ENCODE assay signal across 10 cellular contexts in the genomic region with DNA sequence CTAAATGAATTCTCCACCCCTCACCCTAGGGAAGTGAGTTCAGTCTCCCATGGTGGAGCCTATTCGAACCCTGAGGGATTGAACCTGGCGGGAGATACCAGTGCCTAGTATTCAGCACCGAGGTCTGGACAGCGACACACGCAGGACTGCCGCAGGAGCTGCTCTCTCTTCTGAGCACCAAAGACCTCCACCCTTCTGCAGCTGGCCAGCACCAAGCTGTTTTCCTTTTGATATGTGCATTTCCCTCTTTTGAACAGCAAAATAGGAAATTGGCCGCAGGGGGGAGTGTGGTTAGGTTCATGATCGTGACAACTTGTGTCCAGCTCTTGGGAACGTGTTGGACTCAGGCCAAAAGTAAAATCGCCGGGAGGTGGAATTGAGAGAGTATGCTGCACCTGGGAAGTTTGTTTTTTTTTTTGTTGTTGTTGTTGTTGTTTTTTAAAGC. TPM values are rescaled to one million over a fixed set of nuclear protein-coding genes. Genes with fewer than 3 reads are reported as not detected.
A peak's percentile ranks its signal among the peaks of the same experiment; 100 is the strongest.
DNase-seq lines count a peak whose midpoint lies in the region; ATAC-seq and TF ChIP-seq lines count a peak whose summit lies in the region.
"Had no signal": no experiment of that assay in that cellular context is flagged by ENCODE, and none has a peak within 500 bp of the region (broad histone marks: within the 10 kb centered on the region; RNA-seq: fewer than 3 reads in every experiment).

No MANE protein-coding gene starts in this region.

- H3K4me3 Mint-ChIP-seq in neural progenitor cell: peak overlapping the region; percentile 91

- peaks cover 20% of the 10 kb centered on the region for H3K27me3 Mint-ChIP-seq in neural progenitor cell (ENCODE audit: insufficient read depth, low read depth)

- H3K79me2 ChIP-seq in neural progenitor cell (ENCODE audit: low read depth): no peaks in the 10 kb centered on the region

- no peak overlapping the region for H3K4me3 ChIP-seq in fibroblast of the aortic adventitia (ENCODE audit: low read depth, low read length)
- peak overlapping the region; percentile 24 for H3K4me3 ChIP-seq in neural progenitor cell
- no peak overlapping the region for H3K4me3 ChIP-seq in esophagus muscularis mucosa
- H3K4me3 ChIP-seq: BLaER1 had no signal

- peaks cover 15% of the 10 kb centered on the region for H3F3A ChIP-seq in neural progenitor cell (ENCODE audit: low read depth)

- H3K27ac Mint-ChIP-seq in neural progenitor cell: no peak overlapping the region

- no peak overlapping the region for H3K9ac ChIP-seq in neural progenitor cell
- H3K9ac ChIP-seq: BLaER1 had no signal

- H2AFZ ChIP-seq in neural progenitor cell (replicated peaks): no peak overlapping the region

- peak overlapping the region; percentile 99 for H3K4me2 ChIP-seq in neural progenitor cell
- H3K4me2 ChIP-seq: BLaER1 had no signal

- TF ChIP-seq EP300 in esophagus muscularis mucosa (IDR thresholded peaks at IDR 0.05): no peak

- no peak overlapping the region for H3K27ac ChIP-seq in neural progenitor cell
- no peak overlapping the region for H3K27ac ChIP-seq in esophagus muscularis mucosa (replicated peaks in 1 of 4)
- H3K27ac ChIP-seq: BLaER1, tibial nerve had no signal

- no peak for TF ChIP-seq POLR2A in esophagus muscularis mucosa (IDR thresholded peaks at IDR 0.05; ENCODE audit: low read depth)

- peak; percentile 57 for ATAC-seq in HG03025 (IDR thresholded peaks at IDR 0.05; ENCODE audit: low FRiP score, unreplicated experiment)

- H3K36me3 ChIP-seq in neural progenitor cell: no peaks in the 10 kb centered on the region
- no peaks in the 10 kb centered on the region for H3K36me3 ChIP-seq in esophagus muscularis mucosa
- H3K36me3 ChIP-seq: BLaER1, tibial nerve had no signal

- H3K9me3 Mint-ChIP-seq in neural progenitor cell: no peaks in the 10 kb centered on the region

- intact Hi-C loops in esophagus muscularis mucosa (cut with DNase I): no loop called here

- H4K20me1 ChIP-seq in neural progenitor cell (ENCODE audit: low read depth): peaks cover 21% of the 10 kb centered on the region
- H4K20me1 ChIP-seq: BLaER1 had no signal

- peaks cover 37% of the 10 kb centered on the region for H3K4me1 Mint-ChIP-seq in neural progenitor cell

- peaks cover 92% of the 10 kb centered on the region for H3K27me3 ChIP-seq in neural progenitor cell
- peaks cover 0 to 45% (median 20%) of the 10 kb centered on the region in 4 donors for H3K27me3 ChIP-seq in esophagus muscularis mucosa
- H3K27me3 ChIP-seq: BLaER1 had no signal

- H3K36me3 Mint-ChIP-seq in neural progenitor cell: no peaks in the 10 kb centered on the region

- 4% methylated on average over 11 of the region's 11 CpGs for WGBS in esophagus muscularis mucosa

- H3K9me3 ChIP-seq in neural progenitor cell (ENCODE audit: low read depth) (no peaks in the 10 kb centered on the region), esophagus muscularis mucosa (no peaks in the 10 kb centered on the region)
- H3K9me3 ChIP-seq: tibial nerve had no signal

- TF ChIP-seq CTCF in fibroblast of the aortic adventitia (IDR thresholded peaks at IDR 0.05; ENCODE audit: insufficient read depth, low read length): no peak
- peak; percentile 29 for TF ChIP-seq CTCF in neural progenitor cell (IDR thresholded peaks at IDR 0.05)
- peak in 1 of 3 experiments; percentile 11 for TF ChIP-seq CTCF in esophagus muscularis mucosa (IDR thresholded peaks at IDR 0.05)

- H3K4me1 ChIP-seq in neural progenitor cell (peaks cover 18% of the 10 kb centered on the region), esophagus muscularis mucosa (peaks cover 25 to 35% (median 34%) of the 10 kb centered on the region in 4 donors)

- DNase-seq in NCI-H345 (lab: John Stamatoyannopoulos, UW) (peak; percentile 96), NCI-H345 treated with DMSO at 0.1 percent for 48 hours (lab: John Stamatoyannopoulos, UW; ENCODE audit: unreplicated experiment) (no peak), NCI-H446 treated with DMSO at 0.1 percent for 48 hours (lab: John Stamatoyannopoulos, UW) (peak; percentile 12), fibroblast of the aortic adventitia (ENCODE audit: low read depth) (peak; percentile 76), neural progenitor cell (ENCODE audit: low spot score) (peak; percentile 92), esophagus muscularis mucosa (ENCODE audit: extremely low spot score) (no peak)
- peak; percentile 8 for DNase-seq in activated CD8-positive, alpha-beta memory T cell treated with anti-CD3 and anti-CD28 coated beads, Interleukin-2, amount 50 U/mL, for 24 hours (ENCODE audit: extremely low read depth)

RNA-seq across cellular contexts. Expression of gene PCSK1, which starts 1.2 kb away (rescaled TPM):
- total RNA-seq in fibroblast of the aortic adventitia (ENCODE audit: low replicate concordance) (0.45 and 1.5 TPM in 2 replicates), neural progenitor cell (ENCODE audit: low replicate concordance) (2.3 and 3.9 TPM in 2 replicates), esophagus muscularis mucosa (1 to 10 TPM in 2 of 4 donors, under 1 TPM in 1, not detected in 1; 0.11 to 1.3 (median 1.3) TPM)

Comparison
In these comparisons a context has a peak if more than half of its experiments do, and no peak if none do; other contexts are left out.
1. DNase-seq: peak in NCI-H345 (single experiment), NCI-H446 treated with DMSO at 0.1 percent for 48 hours (single experiment), activated CD8-positive, alpha-beta memory T cell treated with anti-CD3 and anti-CD28 coated beads, Interleukin-2, amount 50 U/mL, for 24 hours (single experiment), fibroblast of the aortic adventitia (single experiment) and neural progenitor cell (single experiment); none in NCI-H345 treated with DMSO at 0.1 percent for 48 hours (single experiment) and esophagus muscularis mucosa (single experiment).